25 cellular contexts compared by ENCODE assay signal in genomic region chr9:84991506-84991855, GRCh38.
A peak's percentile ranks its signal among the peaks of the same experiment; 100 is the strongest.
DNase-seq lines count a peak whose midpoint lies in the region; ATAC-seq and FAIRE-seq lines count a peak whose summit lies in the region.
"Had no signal": no experiment of that assay in that cellular context is flagged by ENCODE, and none has a peak within 500 bp of the region (broad histone marks: within the 10 kb centered on the region; RNA-seq: fewer than 3 reads in every experiment).

No MANE protein-coding gene starts in this region.

- no peak for FAIRE-seq in frontal cortex (lab: Jason Lieb, UNC)
- FAIRE-seq: G401.6, RCC 7860 had no signal

- ATAC-seq in GM19324 (IDR thresholded peaks at IDR 0.05; ENCODE audit: low FRiP score, unreplicated experiment) (no peak), Right ventricle myocardium inferior (no peak)
- ATAC-seq: stimulated activated effector memory CD8-positive, alpha-beta T cell treated with anti-CD3 and anti-CD28 coated beads, Interleukin-12 subunit alpha, Interleukin-12 subunit beta, amount 100 ng/mL, for 72 hours had no signal

- peak overlapping the region; percentile 93 for H3K27ac ChIP-seq in angular gyrus (ENCODE audit: low read depth, low read length)
- H3K27ac ChIP-seq in layer of hippocampus (ENCODE audit: low read depth, low read length) = peak overlapping the region; percentile 84
- H3K27ac ChIP-seq: adrenal gland; BLaER1 treated with 17β-estradiol and CSF1 and Interleukin-3, amounts not matched to agents 10 nM and 100 nM; SJCRH30 had no signal

- H3K27me3 ChIP-seq in layer of hippocampus (ENCODE audit: control insufficient read depth, insufficient read depth, low read length) = no peaks in the 10 kb centered on the region
- H3K27me3 ChIP-seq: adrenal gland; BLaER1 treated with 17β-estradiol and CSF1 and Interleukin-3, amounts not matched to agents 10 nM and 100 nM had no signal

- intact Hi-C loops in posterior cingulate gyrus (cut with DNase I) (loop anchor here (5.0 kb wide), 1 partner anchor 46 kb away; no protein-coding TSS in a partner anchor), Right ventricle myocardium inferior (cut with DNase I) (no loop called here)

- DNase-seq in cerebellar cortex (ENCODE audit: low spot score) = peak; percentile 73
- peak; percentile 27 to 95 (median 73) for DNase-seq in posterior cingulate gyrus
- no peak for DNase-seq in activated naive CD4-positive, alpha-beta T cell (lab: John Stamatoyannopoulos, UW)
- DNase-seq in Right ventricle myocardium inferior (ENCODE audit: missing footprints) = no peak
- no peak for DNase-seq in frontal cortex (ENCODE audit: low spot score in 2 of 2)
- DNase-seq: activated CD4-positive, alpha-beta memory T cell treated with anti-CD3 and anti-CD28 coated beads, Interleukin-2, amount 10 ng/mL, durations not matched to agents 7 days and 5 days; activated CD8-positive, alpha-beta memory T cell treated with anti-CD3 and anti-CD28 coated beads, Interleukin-2, amount 50 U/mL, for 4 hours; activated naive CD4-positive, alpha-beta T cell treated with anti-CD3 and anti-CD28 coated beads, Interleukin-2, amount 10 ng/mL, durations not matched to agents 7 days and 5 days; adrenal gland; COR-L47; Kasumi-1; mesenchymal stem cell; NCI-H1417 treated with DMSO at 0.1 percent for 48 hours; NCI-H2081 treated with DMSO at 0.1 percent for 48 hours; NCI-H345; NCI-H774; SJCRH30; T-helper 9 cell had no signal

Comparison
In these comparisons a context has a peak if more than half of its experiments do, and no peak if none do; other contexts are left out.
1. DNase-seq: peak in cerebellar cortex (single experiment) and posterior cingulate gyrus (10 of 10); none in activated naive CD4-positive, alpha-beta T cell (0 of 4), Right ventricle myocardium inferior (single experiment) and frontal cortex (0 of 2).